ENCODE assay signal across 9 cellular contexts in the genomic region with DNA sequence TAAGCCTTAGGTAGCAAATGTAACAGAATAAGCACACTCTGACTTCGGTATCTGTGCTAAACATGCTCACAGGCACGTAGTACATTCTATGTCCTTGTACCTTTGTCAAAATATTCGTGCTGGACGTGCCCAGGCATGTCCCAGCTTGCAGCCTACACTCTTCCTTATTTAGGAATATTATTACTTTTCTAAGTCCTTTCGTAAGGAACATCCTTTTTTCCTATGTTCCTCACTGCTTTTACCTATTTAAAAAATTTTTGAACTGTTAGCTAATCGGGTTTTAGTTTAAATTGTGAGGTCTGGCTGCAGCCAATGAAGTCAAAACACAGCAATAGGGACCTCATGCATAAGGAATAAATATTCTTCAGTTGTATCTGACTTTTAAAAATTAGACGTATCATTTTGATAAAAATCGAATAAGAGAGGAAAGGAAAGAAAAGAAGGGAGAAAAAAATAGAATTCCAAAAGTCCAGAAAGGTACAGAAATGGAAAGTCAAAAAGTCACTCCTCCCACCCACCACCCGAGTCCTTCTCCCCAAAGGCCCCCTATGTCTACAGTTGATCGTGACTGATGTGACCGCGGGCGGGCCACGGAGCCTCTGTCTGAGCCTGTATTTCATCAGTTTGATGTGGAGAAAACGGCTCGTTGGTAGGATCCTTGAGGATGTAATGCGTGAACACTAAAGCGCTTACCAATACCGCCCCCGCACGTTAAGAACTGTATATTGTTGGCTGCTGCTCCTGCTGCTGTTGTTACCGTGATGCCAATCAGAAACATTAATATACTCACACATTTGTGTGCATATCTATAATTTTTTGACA. TPM values are rescaled to one million over a fixed set of nuclear protein-coding genes. Genes with fewer than 3 reads are reported as not detected.
DNase-seq lines count a peak whose midpoint lies in the region; ATAC-seq, FAIRE-seq and TF ChIP-seq lines count a peak whose summit lies in the region.
"Had no signal": no experiment of that assay in that cellular context is flagged by ENCODE, and none has a peak within 500 bp of the region (broad histone marks: within the 10 kb centered on the region; RNA-seq: fewer than 3 reads in every experiment).

No MANE protein-coding gene starts in this region.

- H3K9me3 ChIP-seq in CD8-positive, alpha-beta memory T cell (ENCODE audit: low read length): no peaks in the 10 kb centered on the region
- no peaks in the 10 kb centered on the region for H3K9me3 ChIP-seq in pancreas

- no peaks in the 10 kb centered on the region for H3K27me3 ChIP-seq in CD8-positive, alpha-beta memory T cell (ENCODE audit: insufficient read depth, low read length, poor library complexity, severe bottlenecking)
- H3K27me3 ChIP-seq in foreskin keratinocyte (no peaks in the 10 kb centered on the region), pancreas (no peaks in the 10 kb centered on the region)

- peaks cover 0 to 8% (median 0%) of the 10 kb centered on the region in 3 donors for H3K36me3 Mint-ChIP-seq in CD8-positive, alpha-beta memory T cell
- peaks cover 17% of the 10 kb centered on the region for H3K36me3 Mint-ChIP-seq in activated T-cell treated with anti-CD3 and anti-CD28 coated beads, Interleukin-2, amount 50 U/mL, for 24 hours (ENCODE audit: low read depth)

- H3K4me1 ChIP-seq in CD8-positive, alpha-beta memory T cell (ENCODE audit: insufficient read depth, low read length): peaks cover 24% of the 10 kb centered on the region
- H3K4me1 ChIP-seq in foreskin keratinocyte: peaks cover 9% of the 10 kb centered on the region
- peaks cover 6 to 19% (median 14%) of the 10 kb centered on the region in 3 donors for H3K4me1 ChIP-seq in pancreas

- H3K4me3 ChIP-seq in CD8-positive, alpha-beta memory T cell (ENCODE audit: low read length): peak overlapping the region; percentile 72
- H3K4me3 ChIP-seq in pancreas: peak overlapping the region; percentile 13 to 46 (median 26)

- peak overlapping the region in 1 of 8 donors; percentile 38 for H3K27ac Mint-ChIP-seq in CD8-positive, alpha-beta memory T cell
- no peak overlapping the region for H3K27ac Mint-ChIP-seq in activated T-cell treated with anti-CD3 and anti-CD28 coated beads, Interleukin-2, amount 50 U/mL, for 24 hours
- H3K27ac Mint-ChIP-seq: activated naive CD4-positive, alpha-beta T cell treated with anti-CD3 and anti-CD28 coated beads, Interleukin-2, amount 50 U/mL, for 24 hours had no signal

- WGBS in pancreas, 2 donors: 1 to 2% methylated on average over 22 of the region's 22 CpGs

- no peak overlapping the region for H3K4me3 Mint-ChIP-seq in CD8-positive, alpha-beta memory T cell
- no peak overlapping the region for H3K4me3 Mint-ChIP-seq in activated T-cell treated with anti-CD3 and anti-CD28 coated beads, Interleukin-2, amount 50 U/mL, for 24 hours
- H3K4me3 Mint-ChIP-seq: activated naive CD4-positive, alpha-beta T cell treated with anti-CD3 and anti-CD28 coated beads, Interleukin-2, amount 50 U/mL, for 24 hours had no signal

- intact Hi-C loops in pancreas (cut with DNase I): no loop called here

- peak overlapping the region; percentile 80 for H3K27ac ChIP-seq in CD8-positive, alpha-beta memory T cell (ENCODE audit: low read depth, low read length)
- H3K27ac ChIP-seq in foreskin keratinocyte (peak overlapping the region; percentile 77), pancreas (peak overlapping the region; percentile 66 to 94 (median 86))

- CTCF ChIA-PET in CD8-positive, alpha-beta memory T cell (lab: Charles Lee): interaction anchor here (1.5 to 17.0 kb wide), 3 partner anchors 7 to 51 kb away, joined by 5 to 711 read pairs (median 17); partner anchors contain the start of gene UBC

- POLR2A ChIA-PET in CD8-positive, alpha-beta memory T cell (lab: Charles Lee): interaction anchor here (2.1 to 4.3 kb wide), 4 partner anchors 11 to 30 kb away, joined by 18 to 224 read pairs (median 39); partner anchors contain the start of gene UBC

- peak; percentile 78 for TF ChIP-seq CTCF in foreskin keratinocyte (conservative IDR thresholded peaks at IDR 0.05)
- TF ChIP-seq CTCF in pancreas (IDR thresholded peaks at IDR 0.05): peak in 1 of 4 donors; percentile 17

- no peaks in the 10 kb centered on the region for H3K36me3 ChIP-seq in CD8-positive, alpha-beta memory T cell (ENCODE audit: insufficient read depth, low read length)
- no peaks in the 10 kb centered on the region for H3K36me3 ChIP-seq in pancreas

- H3K4me1 Mint-ChIP-seq in CD8-positive, alpha-beta memory T cell: peaks cover 0 to 8% (median 4%) of the 10 kb centered on the region in 3 donors
- peaks cover 15% of the 10 kb centered on the region for H3K4me1 Mint-ChIP-seq in activated T-cell treated with anti-CD3 and anti-CD28 coated beads, Interleukin-2, amount 50 U/mL, for 24 hours (ENCODE audit: low read depth)
- H3K4me1 Mint-ChIP-seq: activated naive CD4-positive, alpha-beta T cell treated with anti-CD3 and anti-CD28 coated beads, Interleukin-2, amount 50 U/mL, for 24 hours had no signal

- no peaks in the 10 kb centered on the region for H3K27me3 Mint-ChIP-seq in CD8-positive, alpha-beta memory T cell
- no peaks in the 10 kb centered on the region for H3K27me3 Mint-ChIP-seq in activated T-cell treated with anti-CD3 and anti-CD28 coated beads, Interleukin-2, amount 50 U/mL, for 24 hours
- H3K27me3 Mint-ChIP-seq: activated naive CD4-positive, alpha-beta T cell treated with anti-CD3 and anti-CD28 coated beads, Interleukin-2, amount 50 U/mL, for 24 hours had no signal

- H3K9me3 Mint-ChIP-seq in CD8-positive, alpha-beta memory T cell: no peaks in the 10 kb centered on the region
- no peaks in the 10 kb centered on the region for H3K9me3 Mint-ChIP-seq in activated T-cell treated with anti-CD3 and anti-CD28 coated beads, Interleukin-2, amount 50 U/mL, for 24 hours
- H3K9me3 Mint-ChIP-seq: activated naive CD4-positive, alpha-beta T cell treated with anti-CD3 and anti-CD28 coated beads, Interleukin-2, amount 50 U/mL, for 24 hours had no signal

- DNase-seq in CD8-positive, alpha-beta memory T cell: peak in 3 of 5 donors; percentile 30 to 69 (median 47)
- peak; percentile 54 for DNase-seq in HTR-8/SVneo (ENCODE audit: insufficient read length, low spot score)
- DNase-seq in activated T-cell treated with anti-CD3 and anti-CD28 coated beads, Interleukin-2, amount 50 U/mL, for 24 hours: peak; percentile 63
- DNase-seq in foreskin keratinocyte: peak; percentile 64 to 85
- peak in 3 of 6 donors; percentile 59 to 66 (median 63) for DNase-seq in pancreas
- no peak for DNase-seq in SW 1271 (lab: John Stamatoyannopoulos, UW)
- DNase-seq in DMS79 (lab: John Stamatoyannopoulos, UW): no peak

- ATAC-seq in GM21423 (IDR thresholded peaks at IDR 0.05; ENCODE audit: unreplicated experiment): peak; percentile 21
- peak; percentile 52 for ATAC-seq in foreskin keratinocyte
- ATAC-seq in pancreas: peak; percentile 44 to 75 (median 62)

- FAIRE-seq in HTR-8/SVneo (lab: Jason Lieb, UNC): no peak
- no peak for FAIRE-seq in pancreas (lab: Jason Lieb, UNC)

RNA-seq across cellular contexts. Expression of gene UBC, which starts 24.4 kb away (rescaled TPM):
- 100 to 1,000 TPM; 839 to 849 TPM for total RNA-seq in CD8-positive, alpha-beta memory T cell
- polyA plus RNA-seq in CD8-positive, alpha-beta memory T cell: 1,913 TPM
- 1,251 and 1,486 TPM in 2 replicates for total RNA-seq in foreskin keratinocyte
- 1,048 and 1,182 TPM in 2 replicates for polyA plus RNA-seq in foreskin keratinocyte
- 100 to 1,000 TPM; 353 to 495 (median 423) TPM for total RNA-seq in pancreas
- 100 to 1,000 TPM; 528 to 605 TPM for polyA plus RNA-seq in pancreas

RNA-seq across cellular contexts. Expression of gene DHX37, which starts 50.1 kb away (rescaled TPM):
- total RNA-seq in CD8-positive, alpha-beta memory T cell: 10 to 100 TPM; 47.2 to 48.8 TPM
- 6.5 TPM for polyA plus RNA-seq in CD8-positive, alpha-beta memory T cell
- total RNA-seq in foreskin keratinocyte: 24.8 and 27.7 TPM in 2 replicates
- 13.9 and 15.7 TPM in 2 replicates for polyA plus RNA-seq in foreskin keratinocyte
- 10 to 100 TPM in 4 of 6 donors, 1 to 10 TPM in 2; 8.4 to 13.8 (median 10.6) TPM for total RNA-seq in pancreas
- 10 to 100 TPM in 1 of 2 donors, 1 to 10 TPM in 1; 9.1 to 13.3 TPM for polyA plus RNA-seq in pancreas

RNA-seq across cellular contexts. Expression of gene BRI3BP, which starts 54.6 kb away (rescaled TPM):
- 10 to 100 TPM; 35.6 to 36.5 TPM for total RNA-seq in CD8-positive, alpha-beta memory T cell
- 4.0 TPM for polyA plus RNA-seq in CD8-positive, alpha-beta memory T cell
- total RNA-seq in foreskin keratinocyte: 22.3 and 25.1 TPM in 2 replicates
- 7.7 and 9.5 TPM in 2 replicates for polyA plus RNA-seq in foreskin keratinocyte
- 10 to 100 TPM in 2 of 6 donors, 1 to 10 TPM in 4; 2.7 to 10.6 (median 5.5) TPM for total RNA-seq in pancreas
- 1 to 10 TPM; 1.5 to 2.4 TPM for polyA plus RNA-seq in pancreas

Comparison
In these comparisons a context has a peak if more than half of its experiments do, and no peak if none do; other contexts are left out.
1. DNase-seq: peak in CD8-positive, alpha-beta memory T cell (3 of 5), HTR-8/SVneo (single experiment), activated T-cell treated with anti-CD3 and anti-CD28 coated beads, Interleukin-2, amount 50 U/mL, for 24 hours (single experiment) and foreskin keratinocyte (2 of 2); none in SW 1271 (0 of 2) and DMS79 (single experiment).
2. Peak in every context shown above with its lines, with median percentiles within 50 percentile points of each other: H3K27ac ChIP-seq and ATAC-seq.